Comparison of ENCODE assay signal across 25 cellular contexts in genomic region chr1:10588640-10589039, GRCh38.
DNase-seq lines count a peak whose midpoint lies in the region; ATAC-seq, FAIRE-seq and TF ChIP-seq lines count a peak whose summit lies in the region.
"Had no signal": no experiment of that assay in that cellular context is flagged by ENCODE, and none has a peak within 500 bp of the region (broad histone marks: within the 10 kb centered on the region; RNA-seq: fewer than 3 reads in every experiment).

No MANE protein-coding gene starts in this region.

- in situ Hi-C loops in HepG2 (cut with HindIII; ENCODE audit: extremely low pct_ligation_motif_present, low pct_unique_long_range_greater_than_20kb): no loop called here
- in situ Hi-C loops in K562 (cut with MboI): no loop called here

- CTCF ChIA-PET in HepG2 (lab: Yijun Ruan, JAX; ENCODE audit: low intra/inter-chr PET ratio, low total read pairs) (no interaction called here), K562 (lab: Yijun Ruan, JAX; ENCODE audit: low intra/inter-chr PET ratio) (no interaction called here)

- DNase-seq in HepG2 (ENCODE audit: low spot score): no peak
- DNase-seq in right lobe of liver: no peak
- DNase-seq in K562 (ENCODE audit: extremely low read depth in 1 of 4, low spot score in 3 of 4): no peak
- DNase-seq in LoVo (ENCODE audit: low spot score): no peak
- no peak for DNase-seq in lower leg skin (ENCODE audit: low spot score in 2 of 2)
- DNase-seq: 8988T; ACHN; BE2C; C1 segment of cervical spinal cord; CD4-positive, alpha-beta memory T cell; CD4-positive, CD25-positive, alpha-beta regulatory T cell; CD8-positive, alpha-beta memory T cell; COR-L47; DMS 273 treated with DMSO at 0.1 percent for 48 hours; DMS153; DMS53; DMS79; DND-41; EL; GDM1 had no signal

- H3K4me1 ChIP-seq in HepG2 (ENCODE audit: insufficient read depth, low read length): peaks cover 35% of the 10 kb centered on the region
- peaks cover 0 to 20% (median under 1%) of the 10 kb centered on the region in 4 donors for H3K4me1 ChIP-seq in right lobe of liver
- no peaks in the 10 kb centered on the region for H3K4me1 ChIP-seq in K562 (replicated peaks in 1 of 2; ENCODE audit: control insufficient read depth in 2 of 2, insufficient read depth in 2 of 2, low read length in 2 of 2)
- H3K4me1 ChIP-seq: BE2C, BLaER1 had no signal

- intact Hi-C loops in HepG2 (cut with micrococcal nuclease; ENCODE audit: unreplicated experiment): no loop called here
- intact Hi-C loops in right lobe of liver (cut with DNase I): no loop called here
- intact Hi-C loops in K562 (cut with micrococcal nuclease): no loop called here
- intact Hi-C loops in lower leg skin (cut with DNase I; ENCODE audit: low total_unique reads): no loop called here

- TF ChIP-seq RAD21 in HepG2 (CRISPR knock-in tag; IDR thresholded peaks at IDR 0.05): no peak
- TF ChIP-seq RAD21 in K562 (CRISPR knock-in tag; conservative IDR thresholded peaks at IDR 0.05 in 1 of 2, IDR thresholded peaks at IDR 0.05 in 1 of 2): no peak

- H3K9me3 ChIP-seq in HepG2 (ENCODE audit: low read length) (no peaks in the 10 kb centered on the region), right lobe of liver (no peaks in the 10 kb centered on the region), K562 (replicated peaks; ENCODE audit: control insufficient read depth, insufficient read depth, low read depth, low read length) (no peaks in the 10 kb centered on the region)
- H3K9me3 ChIP-seq: BE2C, BLaER1 had no signal

- TF ChIP-seq EP300 in HepG2 (IDR thresholded peaks at IDR 0.05; ENCODE audit: low read depth in 2 of 2, low read length in 2 of 2) (no peak), HepG2 (CRISPR knock-in tag; IDR thresholded peaks at IDR 0.05; ENCODE audit: borderline replicate concordance) (no peak), K562 (IDR thresholded peaks at IDR 0.05; ENCODE audit: low read length) (no peak)

- H3K4me2 ChIP-seq in HepG2 (ENCODE audit: low read depth, low read length) (no peak overlapping the region), K562 (ENCODE audit: insufficient read depth, low read length) (no peak overlapping the region)
- H3K4me2 ChIP-seq: BLaER1 had no signal

- H3K4me3 ChIP-seq in HepG2 (replicated peaks in 1 of 3; ENCODE audit: insufficient read depth in 1 of 3, low read depth in 2 of 3, low read length in 3 of 3): no peak overlapping the region
- H3K4me3 ChIP-seq in right lobe of liver: no peak overlapping the region
- no peak overlapping the region for H3K4me3 ChIP-seq in K562
- H3K4me3 ChIP-seq in lower leg skin (ENCODE audit: low read depth, poor library complexity, severe bottlenecking): no peak overlapping the region
- H3K4me3 ChIP-seq: BLaER1, GM12878 had no signal

- H3K79me2 ChIP-seq in HepG2 (ENCODE audit: insufficient read depth, low read length) (no peaks in the 10 kb centered on the region), K562 (ENCODE audit: control insufficient read depth, insufficient read depth, low read length) (no peaks in the 10 kb centered on the region)

- TF ChIP-seq POLR2A in HepG2 (IDR thresholded peaks at IDR 0.05; ENCODE audit: insufficient read depth in 1 of 2, low read depth in 2 of 2, low read length in 2 of 2): no peak
- TF ChIP-seq POLR2A in right lobe of liver (IDR thresholded peaks at IDR 0.05): no peak
- no peak for TF ChIP-seq POLR2A in K562 (conservative IDR thresholded peaks at IDR 0.05)
- no peak for TF ChIP-seq POLR2A in lower leg skin (IDR thresholded peaks at IDR 0.05)

- no peak overlapping the region for H3K9ac ChIP-seq in HepG2 (ENCODE audit: insufficient read depth, low read depth, low read length)
- H3K9ac ChIP-seq in K562 (ENCODE audit: insufficient read depth in 1 of 2, low read depth in 2 of 2, low read length in 2 of 2): no peak overlapping the region
- H3K9ac ChIP-seq: BLaER1 had no signal

- ATAC-seq in HepG2: no peak
- ATAC-seq in right lobe of liver: no peak
- no peak for ATAC-seq in K562
- ATAC-seq: GM12878 had no signal

- H2AFZ ChIP-seq in HepG2 (ENCODE audit: low read length) (no peak overlapping the region), K562 (ENCODE audit: low read depth, low read length) (no peak overlapping the region)

- no peaks in the 10 kb centered on the region; a peak in 1 of 5 replicates for H3K36me3 ChIP-seq in HepG2 (replicated peaks in 1 of 2; ENCODE audit: control insufficient read depth in 1 of 2, insufficient read depth in 2 of 2, low read length in 2 of 2)
- H3K36me3 ChIP-seq in right lobe of liver: no peaks in the 10 kb centered on the region
- H3K36me3 ChIP-seq in K562 (ENCODE audit: control insufficient read depth, insufficient read depth, low read length): no peaks in the 10 kb centered on the region
- H3K36me3 ChIP-seq: BE2C, BLaER1 had no signal

- TF ChIP-seq CTCF in HepG2 (CRISPR knock-in tag; IDR thresholded peaks at IDR 0.05): no peak
- no peak for TF ChIP-seq CTCF in right lobe of liver (IDR thresholded peaks at IDR 0.05)
- no peak for TF ChIP-seq CTCF in K562 (IDR thresholded peaks at IDR 0.05 in 2 of 3, conservative IDR thresholded peaks at IDR 0.05 in 1 of 3; ENCODE audit: insufficient read depth in 2 of 3, low read depth in 1 of 3, low read length in 3 of 3)
- no peak for TF ChIP-seq CTCF in lower leg skin (IDR thresholded peaks at IDR 0.05)

- no peaks in the 10 kb centered on the region for H3K27me3 ChIP-seq in HepG2 (ENCODE audit: control insufficient read depth in 1 of 2, insufficient read depth in 2 of 2, low read length in 2 of 2)
- H3K27me3 ChIP-seq in right lobe of liver: no peaks in the 10 kb centered on the region
- no peaks in the 10 kb centered on the region for H3K27me3 ChIP-seq in K562 (ENCODE audit: control insufficient read depth in 2 of 2, insufficient read depth in 2 of 2, low read length in 2 of 2)
- H3K27me3 ChIP-seq: BE2C, BLaER1 had no signal

- no peak overlapping the region for H3K27ac ChIP-seq in HepG2 (ENCODE audit: extremely low read length, insufficient read depth, low read length)
- no peak overlapping the region for H3K27ac ChIP-seq in right lobe of liver
- H3K27ac ChIP-seq in K562 (ENCODE audit: extremely low read depth, low read depth, low read length): no peak overlapping the region
- H3K27ac ChIP-seq: BLaER1 had no signal

- WGBS in HepG2 (ENCODE audit: low lambda C conversion rate): 97% methylated on average over 5 of the region's 5 CpGs
- 86% methylated on average over 5 of the region's 5 CpGs for WGBS in right lobe of liver (ENCODE audit: insufficient coverage, low coverage, low lambda C conversion rate, missing lambda C conversion rate)
- WGBS in K562 (ENCODE audit: insufficient coverage, low coverage, missing lambda C conversion rate): 82% methylated on average over 5 of the region's 5 CpGs
- WGBS in lower leg skin, 2 donors: 81 to 96% methylated on average over 5 of the region's 5 CpGs

- H3K9me1 ChIP-seq in K562 (ENCODE audit: control insufficient read depth, insufficient read depth, low read length): no peaks in the 10 kb centered on the region

- POLR2A ChIA-PET in HepG2 (lab: Yijun Ruan, JAX): no interaction called here
- POLR2A ChIA-PET in K562 (lab: Yijun Ruan, JAX): interaction anchor here (0.5 to 0.9 kb wide), 3 partner anchors 9 to 158 kb away, joined by 3 to 6 read pairs (median 4); partner anchors contain the start of gene CENPS

- BruUV-seq in HepG2 (replicated peaks; lab: Mats Ljungman, UMichigan) (no TSS peak), K562 (replicated peaks; lab: Mats Ljungman, UMichigan) (no TSS peak)

- H4K20me1 ChIP-seq in HepG2 (ENCODE audit: insufficient read depth, low read length) (no peaks in the 10 kb centered on the region), K562 (replicated peaks; ENCODE audit: control insufficient read depth, insufficient read depth, low read length) (no peaks in the 10 kb centered on the region)

- no peak for FAIRE-seq in HepG2 (lab: Jason Lieb, UNC)
- FAIRE-seq in K562 (lab: Jason Lieb, UNC): no peak
- FAIRE-seq: A204.1, GM12878, GM12892, GM18507 had no signal

TF ChIP-seq in HepG2, 621 proteins besides CTCF, POLR2A, EP300 and RAD21:
- TF ChIP-seq MAFK (conservative IDR thresholded peaks at IDR 0.05 in 1 of 2, IDR thresholded peaks at IDR 0.05 in 1 of 2; ENCODE audit: low read length in 2 of 2) (0 out of 4 replicates have a peak, but pooled peaks have one; percentile 16 to 20), RNF2 (conservative IDR thresholded peaks at IDR 0.05; ENCODE audit: low read depth) (no peak), MAFF (IDR thresholded peaks at IDR 0.05; ENCODE audit: low read depth, low read length) (0 out of 2 replicates have a peak, but pooled peaks have one; percentile 13), ZNF274 (CRISPR knock-in tag; IDR thresholded peaks at IDR 0.05) (no peak)

TF ChIP-seq in K562, 482 proteins besides CTCF, POLR2A, EP300 and RAD21:
- no peak for TF ChIP-seq KDM2B (CRISPR knock-in tag; IDR thresholded peaks at IDR 0.05)
- TF ChIP-seq C11orf30 (IDR thresholded peaks at IDR 0.05; ENCODE audit: low read depth): peak; percentile 26; the same call in 1 of the 2 replicates
- TF ChIP-seq MAFF (IDR thresholded peaks at IDR 0.05; ENCODE audit: low read length): peak; percentile 16; the same call in 1 of the 2 replicates
- TF ChIP-seq ZNF316 (IDR thresholded peaks at IDR 0.05): peak; percentile 58; the same call in 1 of the 2 replicates
TF ChIP-seq in K562: peak in this region for 3.

Comparison
In these comparisons a context has a peak if more than half of its experiments do, and no peak if none do; other contexts are left out.
1. Of the 241 proteins assayed by ChIP-seq in both HepG2 and K562: peak only in HepG2: MAFK; only in K562: none; in both: MAFF; in neither: 239.